19 cellular contexts compared by ENCODE assay signal in the genomic region with DNA sequence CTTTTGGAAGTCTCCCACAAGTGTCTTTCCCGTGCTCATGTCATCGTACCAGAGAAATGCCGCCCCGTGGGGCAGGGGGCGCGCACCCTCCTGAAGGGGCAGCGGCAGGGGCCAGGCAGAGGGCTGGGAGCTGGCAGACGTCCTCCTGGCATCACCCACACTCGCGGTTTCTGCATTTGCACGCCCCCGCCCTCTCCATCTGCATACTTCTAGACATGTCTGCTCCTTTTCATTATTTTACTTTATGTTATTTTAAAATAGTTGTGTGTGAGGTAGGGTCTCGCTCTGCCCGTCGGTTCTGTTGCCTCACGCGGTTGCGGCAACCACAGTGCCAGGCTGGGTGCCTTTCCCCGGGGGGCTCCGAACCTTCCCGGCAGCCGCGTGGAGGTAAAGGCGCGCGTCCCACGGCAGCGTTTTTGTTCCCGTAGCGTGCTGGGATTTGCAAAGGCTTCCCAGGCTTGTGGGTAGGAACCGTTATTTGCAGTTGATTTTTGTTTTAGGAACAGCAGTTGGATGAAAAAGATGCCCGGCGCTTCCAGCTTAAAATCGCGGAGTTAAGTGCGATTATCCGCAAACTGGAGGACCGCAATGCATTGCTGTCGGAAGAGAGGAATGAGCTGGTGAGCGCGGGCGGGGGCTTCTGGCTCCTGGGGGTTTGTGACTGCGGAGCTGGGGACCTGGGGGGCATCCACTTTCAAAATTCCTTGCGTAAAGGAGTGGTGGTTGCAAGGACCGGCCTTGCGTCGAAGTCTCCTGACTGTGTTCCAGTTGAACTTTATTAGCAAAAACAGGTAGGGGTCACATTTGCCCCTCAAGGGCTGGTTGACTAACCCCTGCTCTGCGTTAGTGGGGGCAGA. TPM values are rescaled to one million over a fixed set of nuclear protein-coding genes. Genes with fewer than 3 reads are reported as not detected.
A peak's percentile ranks its signal among the peaks of the same experiment; 100 is the strongest.
DNase-seq lines count a peak whose midpoint lies in the region; ATAC-seq lines count a peak whose summit lies in the region.
"Had no signal": no experiment of that assay in that cellular context is flagged by ENCODE, and none has a peak within 500 bp of the region (broad histone marks: within the 10 kb centered on the region; RNA-seq: fewer than 3 reads in every experiment).

No MANE protein-coding gene starts in this region.

- DNase-seq in activated naive CD8-positive, alpha-beta T cell treated with anti-CD3 and anti-CD28 coated beads, Interleukin-2, amount 10 ng/mL, durations not matched to agents 7 days and 5 days: peak; percentile 22
- DNase-seq in activated naive CD8-positive, alpha-beta T cell treated with anti-CD3 and anti-CD28 coated beads, Interleukin-2, amount 50 U/mL, for 24 hours: no peak
- DNase-seq in left ventricle myocardium superior (peak; percentile 13), posterior vena cava (ENCODE audit: low spot score) (peak; percentile 57), RPMI8226 (no peak), MG63 (no peak)
- DNase-seq: COR-L47, DMS79, NCI-H1694, NCI-H2081, NCI-H2171 treated with DMSO at 0.1 percent for 48 hours, NCI-H524 treated with DMSO at 0.1 percent for 48 hours, NCI-H82, Peyer's patch had no signal

- intact Hi-C loops in left ventricle myocardium superior (cut with micrococcal nuclease): no loop called here
- intact Hi-C loops in posterior vena cava (cut with DNase I): no loop called here

- H3K4me1 ChIP-seq in BLaER1 treated with 17β-estradiol and CSF1 and Interleukin-3, amounts not matched to agents 10 nM and 100 nM: peaks cover 12 to 83% (median 68%) of the 10 kb centered on the region in 10 experiments; a peak in 18 of 20 replicates
- H3K4me1 ChIP-seq: Peyer's patch had no signal

- no peak for ATAC-seq in activated naive CD8-positive, alpha-beta T cell treated with anti-CD3 and anti-CD28 coated beads, Interleukin-2, amount 10 ng/mL, durations not matched to agents 7 days and 5 days (ENCODE audit: low read depth)
- no peak for ATAC-seq in activated naive CD8-positive, alpha-beta T cell treated with anti-CD3 and anti-CD28 coated beads, Interleukin-2, amount 50 U/mL, for 24 hours
- ATAC-seq in left ventricle myocardium superior: no peak
- no peak for ATAC-seq in stimulated activated memory B cell treated with anti-CD40 and anti-IgM and Interleukin-4, amounts not matched to agents 10 μg/mL and 1 μg/mL and 100 μg/mL, for 72 hours

- peak overlapping the region in 8 of 11 experiments; percentile 68 to 85 (median 81); a peak in 14 of 22 replicates for H3K4me2 ChIP-seq in BLaER1 treated with 17β-estradiol and CSF1 and Interleukin-3, amounts not matched to agents 10 nM and 100 nM

- no peaks in the 10 kb centered on the region; a peak in 1 of 22 replicates for H3K9me3 ChIP-seq in BLaER1 treated with 17β-estradiol and CSF1 and Interleukin-3, amounts not matched to agents 10 nM and 100 nM (replicated peaks in 1 of 11)
- H3K9me3 ChIP-seq in MG63: no peaks in the 10 kb centered on the region
- H3K9me3 ChIP-seq: Peyer's patch had no signal

- H3K4me1 Mint-ChIP-seq in activated naive CD8-positive, alpha-beta T cell treated with anti-CD3 and anti-CD28 coated beads, Interleukin-2, amount 10 ng/mL, durations not matched to agents 7 days and 5 days: no peaks in the 10 kb centered on the region
- H3K4me1 Mint-ChIP-seq in activated naive CD8-positive, alpha-beta T cell treated with anti-CD3 and anti-CD28 coated beads, Interleukin-2, amount 50 U/mL, for 24 hours: no peaks in the 10 kb centered on the region
- H3K4me1 Mint-ChIP-seq in stimulated activated memory B cell treated with anti-CD40 and anti-IgM and Interleukin-4, amounts not matched to agents 10 μg/mL and 1 μg/mL and 100 μg/mL, for 72 hours: no peaks in the 10 kb centered on the region
- H3K4me1 Mint-ChIP-seq: IgD-negative memory B cell had no signal

- POLR2A ChIA-PET in activated naive CD8-positive, alpha-beta T cell treated with anti-CD3 and anti-CD28 coated beads, Interleukin-2, amount 10 ng/mL, durations not matched to agents 7 days and 5 days (lab: Charles Lee): no interaction called here

- H3K27ac Mint-ChIP-seq in activated naive CD8-positive, alpha-beta T cell treated with anti-CD3 and anti-CD28 coated beads, Interleukin-2, amount 10 ng/mL, durations not matched to agents 7 days and 5 days: no peak overlapping the region
- H3K27ac Mint-ChIP-seq in activated naive CD8-positive, alpha-beta T cell treated with anti-CD3 and anti-CD28 coated beads, Interleukin-2, amount 50 U/mL, for 24 hours: no peak overlapping the region
- H3K27ac Mint-ChIP-seq in stimulated activated memory B cell treated with anti-CD40 and anti-IgM and Interleukin-4, amounts not matched to agents 10 μg/mL and 1 μg/mL and 100 μg/mL, for 72 hours: no peak overlapping the region
- H3K27ac Mint-ChIP-seq: CD4-positive, alpha-beta T cell; IgD-negative memory B cell had no signal

- peaks cover 0 to 35% (median 0%) of the 10 kb centered on the region in 11 experiments; a peak in 9 of 22 replicates for H3K27me3 ChIP-seq in BLaER1 treated with 17β-estradiol and CSF1 and Interleukin-3, amounts not matched to agents 10 nM and 100 nM
- no peaks in the 10 kb centered on the region for H3K27me3 ChIP-seq in MG63
- H3K27me3 ChIP-seq: Peyer's patch had no signal

- no peak overlapping the region for H3K27ac ChIP-seq in BLaER1 treated with 17β-estradiol and CSF1 and Interleukin-3, amounts not matched to agents 10 nM and 100 nM
- H3K27ac ChIP-seq: Peyer's patch had no signal

- H3K9ac ChIP-seq in BLaER1 treated with 17β-estradiol and CSF1 and Interleukin-3, amounts not matched to agents 10 nM and 100 nM: no peak overlapping the region

- H3K4me3 ChIP-seq in BLaER1 treated with 17β-estradiol and CSF1 and Interleukin-3, amounts not matched to agents 10 nM and 100 nM: no peak overlapping the region
- no peak overlapping the region for H3K4me3 ChIP-seq in MG63
- H3K4me3 ChIP-seq: Peyer's patch had no signal

- no peak overlapping the region for H3K4me3 Mint-ChIP-seq in activated naive CD8-positive, alpha-beta T cell treated with anti-CD3 and anti-CD28 coated beads, Interleukin-2, amount 10 ng/mL, durations not matched to agents 7 days and 5 days
- H3K4me3 Mint-ChIP-seq in activated naive CD8-positive, alpha-beta T cell treated with anti-CD3 and anti-CD28 coated beads, Interleukin-2, amount 50 U/mL, for 24 hours: no peak overlapping the region
- H3K4me3 Mint-ChIP-seq in stimulated activated memory B cell treated with anti-CD40 and anti-IgM and Interleukin-4, amounts not matched to agents 10 μg/mL and 1 μg/mL and 100 μg/mL, for 72 hours: no peak overlapping the region
- H3K4me3 Mint-ChIP-seq: CD4-positive, alpha-beta T cell; IgD-negative memory B cell had no signal

- peaks cover 2% of the 10 kb centered on the region for H3K27me3 Mint-ChIP-seq in activated naive CD8-positive, alpha-beta T cell treated with anti-CD3 and anti-CD28 coated beads, Interleukin-2, amount 10 ng/mL, durations not matched to agents 7 days and 5 days
- peaks cover 7% of the 10 kb centered on the region for H3K27me3 Mint-ChIP-seq in activated naive CD8-positive, alpha-beta T cell treated with anti-CD3 and anti-CD28 coated beads, Interleukin-2, amount 50 U/mL, for 24 hours
- H3K27me3 Mint-ChIP-seq in stimulated activated memory B cell treated with anti-CD40 and anti-IgM and Interleukin-4, amounts not matched to agents 10 μg/mL and 1 μg/mL and 100 μg/mL, for 72 hours: peaks cover 33% of the 10 kb centered on the region

- peaks cover 0 to 24% (median 0%) of the 10 kb centered on the region in 11 experiments; a peak in 6 of 22 replicates for H4K20me1 ChIP-seq in BLaER1 treated with 17β-estradiol and CSF1 and Interleukin-3, amounts not matched to agents 10 nM and 100 nM

- no peaks in the 10 kb centered on the region for H3K36me3 Mint-ChIP-seq in activated naive CD8-positive, alpha-beta T cell treated with anti-CD3 and anti-CD28 coated beads, Interleukin-2, amount 10 ng/mL, durations not matched to agents 7 days and 5 days
- H3K36me3 Mint-ChIP-seq in activated naive CD8-positive, alpha-beta T cell treated with anti-CD3 and anti-CD28 coated beads, Interleukin-2, amount 50 U/mL, for 24 hours (ENCODE audit: low read depth): no peaks in the 10 kb centered on the region
- H3K36me3 Mint-ChIP-seq in stimulated activated memory B cell treated with anti-CD40 and anti-IgM and Interleukin-4, amounts not matched to agents 10 μg/mL and 1 μg/mL and 100 μg/mL, for 72 hours: no peaks in the 10 kb centered on the region
- H3K36me3 Mint-ChIP-seq: IgD-negative memory B cell had no signal

- no peaks in the 10 kb centered on the region for H3K36me3 ChIP-seq in BLaER1 treated with 17β-estradiol and CSF1 and Interleukin-3, amounts not matched to agents 10 nM and 100 nM
- H3K36me3 ChIP-seq in MG63: no peaks in the 10 kb centered on the region
- H3K36me3 ChIP-seq: Peyer's patch had no signal

- H3K9me3 Mint-ChIP-seq in activated naive CD8-positive, alpha-beta T cell treated with anti-CD3 and anti-CD28 coated beads, Interleukin-2, amount 10 ng/mL, durations not matched to agents 7 days and 5 days: no peaks in the 10 kb centered on the region
- no peaks in the 10 kb centered on the region for H3K9me3 Mint-ChIP-seq in activated naive CD8-positive, alpha-beta T cell treated with anti-CD3 and anti-CD28 coated beads, Interleukin-2, amount 50 U/mL, for 24 hours
- no peaks in the 10 kb centered on the region for H3K9me3 Mint-ChIP-seq in stimulated activated memory B cell treated with anti-CD40 and anti-IgM and Interleukin-4, amounts not matched to agents 10 μg/mL and 1 μg/mL and 100 μg/mL, for 72 hours
- H3K9me3 Mint-ChIP-seq: CD4-positive, alpha-beta T cell had no signal

RNA-seq across cellular contexts. Expression of a gene that starts 52.0 kb away (rescaled TPM):
- 1 to 10 TPM; 5.2 to 8.5 TPM for total RNA-seq in activated naive CD8-positive, alpha-beta T cell treated with anti-CD3 and anti-CD28 coated beads, Interleukin-2, amount 10 ng/mL, durations not matched to agents 7 days and 5 days
- total RNA-seq in left ventricle myocardium superior (45.2 TPM), posterior vena cava (1 to 10 TPM; 1.4 to 2.1 TPM)
- total RNA-seq in MG63 (2014; rRNA removed; shearing (Covaris generic); ENCODE audit: low replicate concordance): 16.5 and 22.3 TPM in 2 replicates
- total RNA-seq: OCI-LY7 had no signal

Comparison
In these comparisons a context has a peak if more than half of its experiments do, and no peak if none do; other contexts are left out.
1. DNase-seq: peak in activated naive CD8-positive, alpha-beta T cell treated with anti-CD3 and anti-CD28 coated beads, Interleukin-2, amount 10 ng/mL, durations not matched to agents 7 days and 5 days (single experiment), left ventricle myocardium superior (single experiment) and posterior vena cava (single experiment); none in activated naive CD8-positive, alpha-beta T cell treated with anti-CD3 and anti-CD28 coated beads, Interleukin-2, amount 50 U/mL, for 24 hours (single experiment), RPMI8226 (single experiment) and MG63 (single experiment).